ENCODE assay signal across 15 cellular contexts in genomic region chr3:170338690-170339340, GRCh38. TPM values are rescaled to one million over a fixed set of nuclear protein-coding genes. Genes with fewer than 3 reads are reported as not detected.
A peak's percentile ranks its signal among the peaks of the same experiment; 100 is the strongest.
DNase-seq lines count a peak whose midpoint lies in the region; ATAC-seq, FAIRE-seq and TF ChIP-seq lines count a peak whose summit lies in the region.
"Had no signal": no experiment of that assay in that cellular context is flagged by ENCODE, and none has a peak within 500 bp of the region (broad histone marks: within the 10 kb centered on the region; RNA-seq: fewer than 3 reads in every experiment).

No MANE protein-coding gene starts in this region.

- peaks cover 4 to 9% of the 10 kb centered on the region in 2 experiments; a peak in 3 of 4 replicates for H3K4me1 ChIP-seq in HCT116 (ENCODE audit: control insufficient read depth in 1 of 2, insufficient read depth in 2 of 2, low read length in 2 of 2)
- H3K4me1 ChIP-seq in H1 (replicated peaks in 1 of 4; ENCODE audit: control insufficient read depth in 3 of 4, insufficient read depth in 4 of 4, low read length in 3 of 4) = no peaks in the 10 kb centered on the region
- H3K4me1 ChIP-seq: BLaER1 treated with 17β-estradiol and CSF1 and Interleukin-3, amounts not matched to agents 10 nM and 100 nM had no signal

- H3K79me1 ChIP-seq in H1 (ENCODE audit: low read depth, low read length) = no peaks in the 10 kb centered on the region

- peaks cover 10% of the 10 kb centered on the region for H3K9me3 Mint-ChIP-seq in chondrocyte (ENCODE audit: low read depth)

- H3K23ac ChIP-seq in H1 (ENCODE audit: insufficient read length) = no peak overlapping the region

- no peak overlapping the region for H3K9ac ChIP-seq in HCT116 (ENCODE audit: low read length)
- H3K9ac ChIP-seq in H1 (replicated peaks in 1 of 4; ENCODE audit: extremely low read depth in 1 of 4, low read depth in 3 of 4, low read length in 3 of 4) = no peak overlapping the region
- H3K9ac ChIP-seq: BLaER1 treated with 17β-estradiol and CSF1 and Interleukin-3, amounts not matched to agents 10 nM and 100 nM had no signal

- BruUV-seq in HCT116 (replicated peaks; lab: Mats Ljungman, UMichigan) = no TSS peak

- POLR2A ChIA-PET in HCT116 (lab: Charles Lee) (no interaction called here), H1 (lab: Charles Lee; ENCODE audit: partially characterized antibody) (interaction anchor here (0.9 kb wide), 1 partner anchor 18 kb away, joined by 3 read pairs; the partner anchor contains the start of gene SKIL)

- no peak overlapping the region for H3K27ac Mint-ChIP-seq in chondrocyte (ENCODE audit: unreplicated experiment)
- H3K27ac Mint-ChIP-seq: CD4-positive, CD25-positive, alpha-beta regulatory T cell; IgD-negative memory B cell had no signal

- no peak overlapping the region for H3K56ac ChIP-seq in H1 (replicated peaks; ENCODE audit: insufficient read length, low read depth, low read length)

- no peak overlapping the region for H4K91ac ChIP-seq in H1 (replicated peaks; ENCODE audit: insufficient read length, low read length)

- no peak overlapping the region for H2AK5ac ChIP-seq in H1 (ENCODE audit: low read depth, low read length)

- DNase-seq in DMS53 (lab: John Stamatoyannopoulos, UW) (peak; percentile 8), DMS53 treated with DMSO at 0.1 percent for 48 hours (lab: John Stamatoyannopoulos, UW; ENCODE audit: unreplicated experiment) (no peak), HCT116 (ENCODE audit: low read depth, low spot score) (no peak), H1 (ENCODE audit: low read depth in 1 of 2, low spot score in 2 of 2) (peak in 1 of 2 experiments; percentile 34), SKM-1 (lab: John Stamatoyannopoulos, UW; ENCODE audit: unreplicated experiment) (no peak), T-helper 2 cell (no peak), chondrocyte (ENCODE audit: low spot score) (no peak)
- DNase-seq: 8988T; ACHN; CD4-positive, CD25-positive, alpha-beta regulatory T cell; DND-41; GF-D8 had no signal

- H2BK5ac ChIP-seq in H1 (ENCODE audit: low read depth, low read length) = no peak overlapping the region

- H4K20me1 ChIP-seq in HCT116 (ENCODE audit: insufficient read depth) = no peaks in the 10 kb centered on the region
- no peaks in the 10 kb centered on the region for H4K20me1 ChIP-seq in H1 (replicated peaks in 1 of 2; ENCODE audit: control insufficient read depth in 1 of 2, insufficient read depth in 2 of 2, low read length in 2 of 2)
- H4K20me1 ChIP-seq: BLaER1 treated with 17β-estradiol and CSF1 and Interleukin-3, amounts not matched to agents 10 nM and 100 nM had no signal

- WGBS in H1 (ENCODE audit: extremely low coverage in 1 of 2, insufficient coverage in 1 of 2, insufficient read length in 1 of 2, insufficient replicate concordance in 2 of 2, low coverage in 1 of 2, low lambda C conversion rate in 2 of 2, missing lambda C conversion rate in 1 of 2), 2 experiments = 94% methylated on average over 1 of the region's 1 CpG; no CpG with 5 or more reads in 1 of the 2 experiments

- TF ChIP-seq RAD21 in HCT116 (IDR thresholded peaks at IDR 0.05; ENCODE audit: low read depth) = no peak
- TF ChIP-seq RAD21 in H1 (IDR thresholded peaks at IDR 0.05 in 1 of 2, conservative IDR thresholded peaks at IDR 0.05 in 1 of 2; ENCODE audit: low read depth in 2 of 2, low read length in 2 of 2) = no peak

- H3K4me3 ChIP-seq in HCT116 (replicated peaks in 1 of 2; ENCODE audit: low read depth in 1 of 2, low read length in 2 of 2) (no peak overlapping the region), H1 (ENCODE audit: extremely low read depth in 1 of 4, insufficient read depth in 2 of 4, low read depth in 3 of 4, low read length in 4 of 4) (no peak overlapping the region)
- H3K4me3 ChIP-seq: BLaER1 treated with 17β-estradiol and CSF1 and Interleukin-3, amounts not matched to agents 10 nM and 100 nM had no signal

- no peaks in the 10 kb centered on the region for H3K23me2 ChIP-seq in H1 (ENCODE audit: low read depth, low read length)

- no peak overlapping the region for H2BK20ac ChIP-seq in H1 (ENCODE audit: low read length)

- no peaks in the 10 kb centered on the region for H3K9me2 ChIP-seq in HCT116 (ENCODE audit: insufficient read depth)

- no peaks in the 10 kb centered on the region for H3K79me2 ChIP-seq in HCT116 (ENCODE audit: insufficient read depth, low read length)
- no peaks in the 10 kb centered on the region for H3K79me2 ChIP-seq in H1 (ENCODE audit: control insufficient read depth in 1 of 2, insufficient read depth in 2 of 2, low read length in 2 of 2)

- H2BK15ac ChIP-seq in H1 (ENCODE audit: low read length) = no peak overlapping the region

- no peak overlapping the region for H3K27ac ChIP-seq in HCT116 (ENCODE audit: low read depth, low read length)
- H3K27ac ChIP-seq in H1 (ENCODE audit: low read depth, low read length) = no peak overlapping the region
- H3K27ac ChIP-seq: BLaER1 treated with 17β-estradiol and CSF1 and Interleukin-3, amounts not matched to agents 10 nM and 100 nM had no signal

- H3K36me3 Mint-ChIP-seq in chondrocyte (ENCODE audit: low read depth) = no peaks in the 10 kb centered on the region
- H3K36me3 Mint-ChIP-seq: CD4-positive, CD25-positive, alpha-beta regulatory T cell had no signal

- RAD21 ChIA-PET in HCT116 (lab: Charles Lee; ENCODE audit: low non-redundant PET in 1 of 2, low total read pairs in 2 of 2, uncharacterized antibody in 2 of 2, unreplicated experiment in 2 of 2) = no interaction called here

- ATAC-seq in HCT116 = no peak

- peaks cover 4 to 5% of the 10 kb centered on the region in 2 experiments; a peak in 2 of 4 replicates for H3K9me3 ChIP-seq in HCT116 (ENCODE audit: control insufficient read depth in 1 of 2, insufficient read depth in 1 of 2, low read depth in 1 of 2, low read length in 2 of 2)
- peaks cover 9 to 23% of the 10 kb centered on the region in 2 experiments for H3K9me3 ChIP-seq in H1 (ENCODE audit: insufficient read depth in 2 of 2, low read depth in 1 of 2, low read length in 1 of 2)

- H4K5ac ChIP-seq in H1 (ENCODE audit: insufficient read length, low read depth, low read length) = no peak overlapping the region

- H3K4me2 ChIP-seq in HCT116 (ENCODE audit: low read length) = no peak overlapping the region
- H3K4me2 ChIP-seq in H1 (ENCODE audit: insufficient read depth in 1 of 2, low read depth in 2 of 2, low read length in 2 of 2) = no peak overlapping the region
- H3K4me2 ChIP-seq: BLaER1 treated with 17β-estradiol and CSF1 and Interleukin-3, amounts not matched to agents 10 nM and 100 nM had no signal

- H4K8ac ChIP-seq in H1 (ENCODE audit: extremely low read depth, insufficient read depth, low read length) = no peak overlapping the region

- no peak overlapping the region for H3K18ac ChIP-seq in H1 (ENCODE audit: extremely low read depth, low read length)

- intact Hi-C loops in HCT116 (cut with micrococcal nuclease) = no loop called here

- H2BK120ac ChIP-seq in H1 (replicated peaks; ENCODE audit: low read depth, low read length) = no peak overlapping the region

- H3K4me1 Mint-ChIP-seq in chondrocyte (ENCODE audit: low read depth) = peaks cover under 1% of the 10 kb centered on the region
- H3K4me1 Mint-ChIP-seq: CD4-positive, CD25-positive, alpha-beta regulatory T cell; IgD-negative memory B cell had no signal

- no peak for TF ChIP-seq CTCF in HCT116 (IDR thresholded peaks at IDR 0.05 in 2 of 3, conservative IDR thresholded peaks at IDR 0.05 in 1 of 3; ENCODE audit: borderline replicate concordance in 1 of 3, insufficient read depth in 1 of 3, low read depth in 2 of 3, low read length in 2 of 3)
- TF ChIP-seq CTCF in H1 (IDR thresholded peaks at IDR 0.05; ENCODE audit: control extremely low read depth in 1 of 3, insufficient read depth in 1 of 3, low read depth in 1 of 3, low read length in 3 of 3) = no peak
- no peak for TF ChIP-seq CTCF in chondrocyte (IDR thresholded peaks at IDR 0.05)

- no peaks in the 10 kb centered on the region for H3K27me3 ChIP-seq in HCT116 (ENCODE audit: insufficient read depth, low read length)
- H3K27me3 ChIP-seq in H1 (replicated peaks in 1 of 4; ENCODE audit: control insufficient read depth in 3 of 4, extremely low read depth in 1 of 4, insufficient read depth in 3 of 4, low read length in 3 of 4) = no peaks in the 10 kb centered on the region
- H3K27me3 ChIP-seq: BLaER1 treated with 17β-estradiol and CSF1 and Interleukin-3, amounts not matched to agents 10 nM and 100 nM had no signal

- H3K4me3 Mint-ChIP-seq in chondrocyte (ENCODE audit: unreplicated experiment) = no peak overlapping the region
- H3K4me3 Mint-ChIP-seq: CD4-positive, CD25-positive, alpha-beta regulatory T cell; IgD-negative memory B cell had no signal

- H2BK12ac ChIP-seq in H1 (ENCODE audit: low read depth, low read length) = no peak overlapping the region

- H3K14ac ChIP-seq in H1 (ENCODE audit: insufficient read length) = no peak overlapping the region

- H3K27me3 Mint-ChIP-seq in chondrocyte (ENCODE audit: low read depth) = no peaks in the 10 kb centered on the region
- H3K27me3 Mint-ChIP-seq: IgD-negative memory B cell had no signal

- H3K36me3 ChIP-seq in HCT116 (ENCODE audit: control insufficient read depth in 1 of 2, insufficient read depth in 2 of 2, low read length in 2 of 2) = no peaks in the 10 kb centered on the region
- peaks cover 0 to 3% (median 0%) of the 10 kb centered on the region in 4 experiments; a peak in 2 of 8 replicates for H3K36me3 ChIP-seq in H1 (ENCODE audit: control insufficient read depth in 2 of 4, insufficient read depth in 4 of 4, low read length in 3 of 4)

- H3K4ac ChIP-seq in H1 (replicated peaks; ENCODE audit: insufficient read length, low read depth, low read length) = no peak overlapping the region

- CTCF ChIA-PET in HCT116 (lab: Charles Lee) (no interaction called here), H1 (lab: Charles Lee; ENCODE audit: partially characterized antibody) (interaction anchor here (1.3 to 1.7 kb wide), 4 partner anchors 10 to 31 kb away, joined by 3 to 7 read pairs (median 4); no protein-coding TSS in a partner anchor)

- no peak for TF ChIP-seq EP300 in H1 (IDR thresholded peaks at IDR 0.05; ENCODE audit: borderline replicate concordance in 1 of 2, low read depth in 2 of 2, low read length in 2 of 2)

- no peak for TF ChIP-seq POLR2A in HCT116 (IDR thresholded peaks at IDR 0.05; ENCODE audit: borderline replicate concordance, extremely low read depth, insufficient read depth, insufficient read length)
- no peak for TF ChIP-seq POLR2A in H1 (IDR thresholded peaks at IDR 0.05; ENCODE audit: control extremely low read depth in 1 of 2, low read depth in 2 of 2, low read length in 2 of 2)

- FAIRE-seq in H1 (lab: Jason Lieb, UNC) = no peak
- FAIRE-seq: H54 had no signal

- H2AFZ ChIP-seq in HCT116 (ENCODE audit: low read depth, low read length, poor library complexity, severe bottlenecking) = no peak overlapping the region
- H2AFZ ChIP-seq in H1 (ENCODE audit: low read length) = no peak overlapping the region

RNA-seq across cellular contexts. Expression of gene SKIL, which starts 18.7 kb away (rescaled TPM):
- total RNA-seq in HCT116 (2021; ENCODE audit: unreplicated experiment) (15.1 TPM), chondrocyte (94.0 to 177 TPM (median 96.0 TPM) in 3 replicates)
- polyA plus RNA-seq in HCT116 (2012) = 3.3 and 3.4 TPM in 2 replicates
- 266 and 277 TPM in 2 replicates for total RNA-seq in H1 (2021; fragmentation: NEBNext Ultra II Directional; extraction: Animal tissue kit (Norgen Biotek cat#: 25700))
- polyA plus RNA-seq in H1 (2011; rRNA removed) = 9.5 and 13.2 TPM in 2 replicates
- 18.5 TPM for polyA plus RNA-seq in H1 (2011; cell fraction: cytosol; rRNA removed)
- polyA plus RNA-seq in H1 (2011; cell fraction: nucleus; rRNA removed) = 20.1 TPM
- 29.1 to 79.4 TPM (median 36.5 TPM) in 4 replicates for polyA plus RNA-seq in H1 (2012, experiment 1 of 2)
- polyA plus RNA-seq in H1 (2012, experiment 2 of 2) = 2.7 TPM
- polyA plus RNA-seq in H1 (2013, experiment 1 of 2) = 92.2 TPM
- polyA plus RNA-seq in H1 (2013, experiment 2 of 2) = 96.2 TPM
- polyA minus RNA-seq in H1 (2011; rRNA and poly(A)+ RNA removed) = 158 and 178 TPM in 2 replicates
- 75.6 TPM for polyA minus RNA-seq in H1 (2011; cell fraction: cytosol; rRNA and poly(A)+ RNA removed)
- 179 TPM for polyA minus RNA-seq in H1 (2011; cell fraction: nucleus; rRNA and poly(A)+ RNA removed)
